Comparison of ENCODE assay signal across 21 cellular contexts in genomic region chr6:152695317-152696043, GRCh38. TPM values are rescaled to one million over a fixed set of nuclear protein-coding genes. Genes with fewer than 3 reads are reported as not detected.
DNase-seq lines count a peak whose midpoint lies in the region; ATAC-seq lines count a peak whose summit lies in the region.
"Had no signal": no experiment of that assay in that cellular context is flagged by ENCODE, and none has a peak within 500 bp of the region (broad histone marks: within the 10 kb centered on the region; RNA-seq: fewer than 3 reads in every experiment).

No MANE protein-coding gene starts in this region.

- DNase-seq in SKM-1 treated with dmso at 0.1 percent for 144 hours (lab: John Stamatoyannopoulos, UW; ENCODE audit: unreplicated experiment) (peak; percentile 14), SKM-1 (lab: John Stamatoyannopoulos, UW; ENCODE audit: unreplicated experiment) (no peak), adipocyte (ENCODE audit: low read depth) (peak; percentile 10), left ventricle myocardium superior (no peak), NCI-H1048 (lab: John Stamatoyannopoulos, UW) (no peak), NAMALWA (ENCODE audit: low spot score) (no peak)
- DNase-seq in activated CD8-positive, alpha-beta memory T cell treated with anti-CD3 and anti-CD28 coated beads, Interleukin-2, amount 10 ng/mL, durations not matched to agents 7 days and 5 days = no peak
- DNase-seq: activated CD4-positive, alpha-beta T cell treated with anti-CD3 and anti-CD28 coated beads, Interleukin-2, amount 10 ng/mL, durations not matched to agents 24 days and 14 days; activated naive CD8-positive, alpha-beta T cell treated with anti-CD3 and anti-CD28 coated beads for 36 hours; Caco-2; left cardiac atrium; mucosa of descending colon; NCI-H1105; NCI-H510A treated with DMSO at 0.1 percent for 48 hours; stomach; T-helper 1 cell had no signal

- H3K27ac Mint-ChIP-seq in activated CD8-positive, alpha-beta memory T cell treated with anti-CD3 and anti-CD28 coated beads, Interleukin-2, amount 10 ng/mL, durations not matched to agents 7 days and 5 days = no peak overlapping the region
- H3K27ac Mint-ChIP-seq: activated CD4-positive, alpha-beta T cell treated with anti-CD3 and anti-CD28 coated beads, Interleukin-2, amount 10 ng/mL, durations not matched to agents 24 days and 14 days; activated naive CD8-positive, alpha-beta T cell treated with anti-CD3 and anti-CD28 coated beads for 36 hours; activated T-helper 2 cell treated with anti-CD3 and anti-CD28 coated beads, Interferon-gamma antibody, Interleukin-2, Interleukin-4, amounts not matched to agents 10 μg/mL and 5 μg/mL and 100 μg/mL, durations not matched to agents 14 hours and 24 hours and 36 hours had no signal

- H3K27ac ChIP-seq in subcutaneous abdominal adipose tissue (ENCODE audit: low read depth, low read length) = peak overlapping the region; percentile 64
- H3K27ac ChIP-seq: KMS-11 had no signal

- H3K36me3 Mint-ChIP-seq in activated CD8-positive, alpha-beta memory T cell treated with anti-CD3 and anti-CD28 coated beads, Interleukin-2, amount 10 ng/mL, durations not matched to agents 7 days and 5 days = no peaks in the 10 kb centered on the region
- H3K36me3 Mint-ChIP-seq: activated naive CD8-positive, alpha-beta T cell treated with anti-CD3 and anti-CD28 coated beads for 36 hours had no signal

- H3K36me3 ChIP-seq in adipocyte (ENCODE audit: control insufficient read depth, insufficient read depth, low read length, severe bottlenecking) (no peaks in the 10 kb centered on the region), subcutaneous abdominal adipose tissue (ENCODE audit: control insufficient read depth in 5 of 5, insufficient read depth in 5 of 5, low read length in 5 of 5) (no peaks in the 10 kb centered on the region)
- H3K36me3 ChIP-seq: stomach had no signal

- H3K27me3 ChIP-seq in adipocyte (replicated peaks; ENCODE audit: control insufficient read depth, insufficient read depth, low read length) = no peaks in the 10 kb centered on the region
- H3K27me3 ChIP-seq in subcutaneous abdominal adipose tissue (ENCODE audit: control insufficient read depth in 5 of 5, insufficient read depth in 4 of 5, low read length in 5 of 5) = no peaks in the 10 kb centered on the region
- H3K27me3 ChIP-seq: stomach had no signal

- H3K9ac ChIP-seq in adipocyte (ENCODE audit: low read length) (no peak overlapping the region), subcutaneous abdominal adipose tissue (ENCODE audit: low read length in 5 of 5) (no peak overlapping the region)
- H3K9ac ChIP-seq: KMS-11 had no signal

- H3K27me3 Mint-ChIP-seq in activated CD8-positive, alpha-beta memory T cell treated with anti-CD3 and anti-CD28 coated beads, Interleukin-2, amount 10 ng/mL, durations not matched to agents 7 days and 5 days = peaks cover 6% of the 10 kb centered on the region

- H3K9me3 ChIP-seq in adipocyte (ENCODE audit: control insufficient read depth, low read length) (no peaks in the 10 kb centered on the region), subcutaneous abdominal adipose tissue (ENCODE audit: control insufficient read depth in 5 of 5, low read length in 5 of 5) (no peaks in the 10 kb centered on the region)
- H3K9me3 ChIP-seq: Caco-2, mucosa of descending colon, stomach had no signal

- H3K4me1 ChIP-seq in adipocyte (ENCODE audit: control insufficient read depth, insufficient read depth, low read length) (peaks cover 17% of the 10 kb centered on the region), subcutaneous abdominal adipose tissue (ENCODE audit: control insufficient read depth in 5 of 5, insufficient read depth in 5 of 5, low read length in 5 of 5) (no peaks in the 10 kb centered on the region)
- H3K4me1 ChIP-seq: Caco-2, stomach had no signal

- intact Hi-C loops in left ventricle myocardium superior (cut with micrococcal nuclease) = no loop called here

- H3K4me3 ChIP-seq in adipocyte (ENCODE audit: low read length) (no peak overlapping the region), subcutaneous abdominal adipose tissue (ENCODE audit: low read depth in 1 of 5, low read length in 5 of 5) (peak overlapping the region in 1 of 5 donors; percentile 12)
- H3K4me3 ChIP-seq: mucosa of descending colon, stomach had no signal

- CTCF ChIA-PET in activated CD8-positive, alpha-beta memory T cell treated with anti-CD3 and anti-CD28 coated beads, Interleukin-2, amount 10 ng/mL, durations not matched to agents 7 days and 5 days (lab: Charles Lee) = no interaction called here

- H3K4me1 Mint-ChIP-seq in activated CD8-positive, alpha-beta memory T cell treated with anti-CD3 and anti-CD28 coated beads, Interleukin-2, amount 10 ng/mL, durations not matched to agents 7 days and 5 days = no peaks in the 10 kb centered on the region
- H3K4me1 Mint-ChIP-seq: activated CD4-positive, alpha-beta T cell treated with anti-CD3 and anti-CD28 coated beads, Interleukin-2, amount 10 ng/mL, durations not matched to agents 24 days and 14 days; activated naive CD8-positive, alpha-beta T cell treated with anti-CD3 and anti-CD28 coated beads for 36 hours had no signal

- no peaks in the 10 kb centered on the region for H3K9me3 Mint-ChIP-seq in activated CD8-positive, alpha-beta memory T cell treated with anti-CD3 and anti-CD28 coated beads, Interleukin-2, amount 10 ng/mL, durations not matched to agents 7 days and 5 days (ENCODE audit: low read depth)
- H3K9me3 Mint-ChIP-seq: activated CD4-positive, alpha-beta T cell treated with anti-CD3 and anti-CD28 coated beads, Interleukin-2, amount 10 ng/mL, durations not matched to agents 24 days and 14 days; activated naive CD8-positive, alpha-beta T cell treated with anti-CD3 and anti-CD28 coated beads for 36 hours; activated T-helper 2 cell treated with anti-CD3 and anti-CD28 coated beads, Interferon-gamma antibody, Interleukin-2, Interleukin-4, amounts not matched to agents 10 μg/mL and 5 μg/mL and 100 μg/mL, durations not matched to agents 14 hours and 24 hours and 36 hours had no signal

- H3K4me3 Mint-ChIP-seq in activated CD8-positive, alpha-beta memory T cell treated with anti-CD3 and anti-CD28 coated beads, Interleukin-2, amount 10 ng/mL, durations not matched to agents 7 days and 5 days = no peak overlapping the region
- H3K4me3 Mint-ChIP-seq: activated CD4-positive, alpha-beta T cell treated with anti-CD3 and anti-CD28 coated beads, Interleukin-2, amount 10 ng/mL, durations not matched to agents 24 days and 14 days; activated naive CD8-positive, alpha-beta T cell treated with anti-CD3 and anti-CD28 coated beads for 36 hours had no signal

- peak; percentile 65 for ATAC-seq in left ventricle myocardium superior
- no peak for ATAC-seq in activated CD8-positive, alpha-beta memory T cell treated with anti-CD3 and anti-CD28 coated beads, Interleukin-2, amount 10 ng/mL, durations not matched to agents 7 days and 5 days
- ATAC-seq: mucosa of descending colon had no signal

RNA-seq across cellular contexts. Expression of gene MYCT1, which starts 2.2 kb away (rescaled TPM):
- total RNA-seq in left ventricle myocardium superior = 15.3 TPM
- total RNA-seq in activated CD8-positive, alpha-beta memory T cell treated with anti-CD3 and anti-CD28 coated beads, Interleukin-2, amount 10 ng/mL, durations not matched to agents 7 days and 5 days = not detected
- total RNA-seq: activated CD4-positive, alpha-beta T cell treated with anti-CD3 and anti-CD28 coated beads, Interleukin-2, amount 10 ng/mL, durations not matched to agents 24 days and 14 days; activated naive CD8-positive, alpha-beta T cell treated with anti-CD3 and anti-CD28 coated beads for 36 hours; activated T-helper 2 cell treated with anti-CD3 and anti-CD28 coated beads, Interferon-gamma antibody, Interleukin-2, Interleukin-4, amounts not matched to agents 10 μg/mL and 5 μg/mL and 100 μg/mL, durations not matched to agents 14 hours and 24 hours and 36 hours; Caco-2; epithelial cell of proximal tubule had no signal

RNA-seq across cellular contexts. Expression of gene VIP, which starts 55.1 kb away (rescaled TPM):
- total RNA-seq in left ventricle myocardium superior = 0.42 TPM
- not detected for total RNA-seq in activated CD8-positive, alpha-beta memory T cell treated with anti-CD3 and anti-CD28 coated beads, Interleukin-2, amount 10 ng/mL, durations not matched to agents 7 days and 5 days
- total RNA-seq: activated CD4-positive, alpha-beta T cell treated with anti-CD3 and anti-CD28 coated beads, Interleukin-2, amount 10 ng/mL, durations not matched to agents 24 days and 14 days; activated naive CD8-positive, alpha-beta T cell treated with anti-CD3 and anti-CD28 coated beads for 36 hours; activated T-helper 2 cell treated with anti-CD3 and anti-CD28 coated beads, Interferon-gamma antibody, Interleukin-2, Interleukin-4, amounts not matched to agents 10 μg/mL and 5 μg/mL and 100 μg/mL, durations not matched to agents 14 hours and 24 hours and 36 hours; Caco-2; epithelial cell of proximal tubule; H1 had no signal

RNA-seq across cellular contexts. Expression of gene SYNE1, which starts 58.3 kb away (rescaled TPM):
- 80.8 TPM for total RNA-seq in left ventricle myocardium superior
- 10 to 100 TPM; 58.5 to 76.6 TPM for total RNA-seq in activated CD8-positive, alpha-beta memory T cell treated with anti-CD3 and anti-CD28 coated beads, Interleukin-2, amount 10 ng/mL, durations not matched to agents 7 days and 5 days

Comparison
In these comparisons a context has a peak if more than half of its experiments do, and no peak if none do; other contexts are left out.
1. DNase-seq: peak in SKM-1 treated with dmso at 0.1 percent for 144 hours (single experiment) and adipocyte (single experiment); none in SKM-1 (single experiment), left ventricle myocardium superior (single experiment), NCI-H1048 (single experiment), NAMALWA (single experiment) and activated CD8-positive, alpha-beta memory T cell treated with anti-CD3 and anti-CD28 coated beads, Interleukin-2, amount 10 ng/mL, durations not matched to agents 7 days and 5 days (single experiment).
2. RNA of gene MYCT1, which starts 2.2 kb away (total RNA-seq): 15.3 TPM in left ventricle myocardium superior (single experiment); not detected in activated CD8-positive, alpha-beta memory T cell treated with anti-CD3 and anti-CD28 coated beads, Interleukin-2, amount 10 ng/mL, durations not matched to agents 7 days and 5 days; every median in the first group is over 10 times any median in the second.